ENCODE assay signal across 6 cellular contexts in the genomic region with DNA sequence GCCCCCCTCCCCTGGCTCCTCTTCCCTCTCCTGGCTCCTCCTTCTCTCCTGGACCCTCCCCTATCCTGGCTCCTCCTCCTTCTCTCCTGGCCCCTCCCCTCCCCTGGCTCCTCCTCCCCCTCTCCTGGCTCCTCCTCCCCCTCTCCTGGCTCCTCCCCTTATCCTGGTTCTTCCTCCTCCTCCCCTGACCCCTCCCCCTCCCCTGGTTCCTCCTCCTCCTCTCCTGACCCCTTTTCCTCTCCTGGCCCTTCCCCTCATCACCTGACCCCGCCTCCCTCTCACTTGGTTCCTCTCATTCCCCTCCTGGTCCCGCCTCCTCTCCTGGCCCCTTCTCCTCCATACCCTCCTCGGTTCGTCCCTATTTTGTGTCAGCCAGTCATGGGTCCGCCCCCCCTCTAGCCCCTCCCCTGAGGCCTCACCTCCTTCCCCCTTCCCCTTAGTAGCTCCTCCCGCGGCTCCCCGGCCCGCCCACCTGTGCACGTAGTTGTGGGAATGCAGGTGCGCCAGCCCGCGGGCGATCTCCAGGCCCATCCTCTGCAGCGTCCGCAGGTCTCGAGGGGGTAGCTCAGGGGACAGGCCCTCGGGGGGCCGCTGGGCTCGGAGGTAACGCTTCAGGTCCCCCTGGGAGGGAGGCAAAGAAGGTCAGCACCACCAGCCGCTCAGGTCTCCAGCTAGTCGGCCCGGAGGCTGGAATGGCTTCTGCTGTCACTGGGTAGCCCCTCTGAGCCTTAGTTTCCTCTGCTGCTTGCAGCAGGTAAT.
DNase-seq lines count a peak whose midpoint lies in the region; TF ChIP-seq lines count a peak whose summit lies in the region.

No MANE protein-coding gene starts in this region.

- no peaks in the 10 kb centered on the region for H3K36me3 Mint-ChIP-seq in activated T-cell treated with anti-CD3 and anti-CD28 coated beads, Interleukin-2, amount 50 U/mL, for 24 hours (ENCODE audit: low read depth)

- no peak overlapping the region for H3K27ac Mint-ChIP-seq in activated T-cell treated with anti-CD3 and anti-CD28 coated beads, Interleukin-2, amount 50 U/mL, for 24 hours

- no peak overlapping the region for H3K4me3 Mint-ChIP-seq in activated T-cell treated with anti-CD3 and anti-CD28 coated beads, Interleukin-2, amount 50 U/mL, for 24 hours

- DNase-seq in GM13976 (ENCODE audit: low spot score), result peak; percentile 85
- peak; percentile 97 to 98 for DNase-seq in NCI-H526 (lab: John Stamatoyannopoulos, UW)
- DNase-seq in activated T-cell treated with anti-CD3 and anti-CD28 coated beads, Interleukin-2, amount 50 U/mL, for 24 hours, result peak; percentile 78
- DNase-seq in kidney tubule cell (ENCODE audit: low spot score), result peak; percentile 94
- DNase-seq in NCI-H1092 treated with DMSO at 0.1 percent for 48 hours (lab: John Stamatoyannopoulos, UW), result no peak
- no peak for DNase-seq in cortex of kidney (lab: John Stamatoyannopoulos, UW)

- H3K9me3 Mint-ChIP-seq in activated T-cell treated with anti-CD3 and anti-CD28 coated beads, Interleukin-2, amount 50 U/mL, for 24 hours, result no peaks in the 10 kb centered on the region

- in situ Hi-C loops in GM13976 (cut with MboI; ENCODE audit: low sequenced_read_pairs, unreplicated experiment), result no loop called here

- no peak for TF ChIP-seq CTCF in GM13976 (IDR thresholded peaks at IDR 0.05; ENCODE audit: borderline replicate concordance, control extremely low read depth, extremely low read depth, insufficient read depth, missing control alignments)

- peaks cover 7% of the 10 kb centered on the region for H3K27me3 Mint-ChIP-seq in activated T-cell treated with anti-CD3 and anti-CD28 coated beads, Interleukin-2, amount 50 U/mL, for 24 hours

- H3K4me1 Mint-ChIP-seq in activated T-cell treated with anti-CD3 and anti-CD28 coated beads, Interleukin-2, amount 50 U/mL, for 24 hours (ENCODE audit: low read depth), result peaks cover 12% of the 10 kb centered on the region

Comparison
In these comparisons a context has a peak if more than half of its experiments do, and no peak if none do; other contexts are left out.
1. DNase-seq: peak in GM13976 (single experiment), NCI-H526 (2 of 2), activated T-cell treated with anti-CD3 and anti-CD28 coated beads, Interleukin-2, amount 50 U/mL, for 24 hours (single experiment) and kidney tubule cell (single experiment); none in NCI-H1092 treated with DMSO at 0.1 percent for 48 hours (single experiment) and cortex of kidney (single experiment).